ENCODE assay signal across 6 cellular contexts in the genomic region with DNA sequence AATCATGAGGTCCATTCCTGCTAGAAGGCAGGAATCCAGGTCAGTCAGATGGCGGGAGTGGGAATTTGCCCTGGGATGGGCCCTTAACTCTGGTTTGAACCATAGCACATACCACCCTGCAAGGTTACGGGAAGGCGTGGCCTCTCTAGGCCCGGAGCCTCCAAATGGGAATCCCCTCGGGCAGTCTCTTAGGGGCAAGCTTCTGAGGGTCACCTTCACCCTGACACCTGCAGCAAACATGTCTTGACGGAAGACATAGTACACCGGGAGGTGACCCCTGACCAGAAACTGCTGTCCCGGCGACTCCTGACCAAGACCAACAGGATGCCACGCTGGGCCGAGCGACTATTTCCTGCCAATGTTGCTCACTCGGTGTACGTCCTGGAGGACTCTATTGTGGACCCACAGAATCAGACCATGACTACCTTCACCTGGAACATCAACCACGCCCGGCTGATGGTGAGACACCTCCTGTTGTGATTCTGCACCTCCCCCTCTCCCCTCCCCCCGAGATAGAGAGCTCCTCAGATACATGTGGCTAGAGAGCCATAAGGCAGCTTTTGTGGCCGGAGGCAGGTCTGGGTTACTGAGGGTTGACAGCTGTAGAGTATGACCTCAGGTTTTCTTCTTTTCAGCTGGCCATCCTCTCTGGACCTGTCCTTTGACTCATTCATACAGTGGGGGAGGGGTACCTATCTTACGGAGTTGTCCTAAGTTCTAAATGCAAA. TPM values are rescaled to one million over a fixed set of nuclear protein-coding genes. Genes with fewer than 3 reads are reported as not detected.
DNase-seq lines count a peak whose midpoint lies in the region; ATAC-seq and TF ChIP-seq lines count a peak whose summit lies in the region.

No MANE protein-coding gene starts in this region.

- peaks cover 8 to 34% (median 31%) of the 10 kb centered on the region in 4 donors for H3K36me3 ChIP-seq in esophagus muscularis mucosa

- H3K27me3 ChIP-seq in esophagus muscularis mucosa: no peaks in the 10 kb centered on the region

- no peaks in the 10 kb centered on the region for H3K9me3 ChIP-seq in esophagus muscularis mucosa

- peaks cover 50 to 66% (median 54%) of the 10 kb centered on the region in 4 donors for H3K4me1 ChIP-seq in esophagus muscularis mucosa

- TF ChIP-seq CTCF in AG10803 (conservative IDR thresholded peaks at IDR 0.05; ENCODE audit: low read length): no peak
- no peak for TF ChIP-seq CTCF in NB4 (IDR thresholded peaks at IDR 0.05; ENCODE audit: low read depth, low read length)
- TF ChIP-seq CTCF in esophagus muscularis mucosa (IDR thresholded peaks at IDR 0.05): no peak

- TF ChIP-seq EP300 in esophagus muscularis mucosa (IDR thresholded peaks at IDR 0.05): no peak

- 27% methylated on average over 12 of the region's 19 CpGs for WGBS in esophagus muscularis mucosa

- H3K27ac ChIP-seq in esophagus muscularis mucosa (replicated peaks in 1 of 4): peak overlapping the region; percentile 78 to 90 (median 84)
- H3K27ac ChIP-seq in substantia nigra (ENCODE audit: low read depth, low read length, poor library complexity, severe bottlenecking): peak overlapping the region; percentile 64

- TF ChIP-seq POLR2A in NB4 (IDR thresholded peaks at IDR 0.05; ENCODE audit: extremely low read depth, insufficient read length): no peak
- no peak for TF ChIP-seq POLR2A in esophagus muscularis mucosa (IDR thresholded peaks at IDR 0.05; ENCODE audit: low read depth)

- peak overlapping the region; percentile 93 for H3K4me3 ChIP-seq in AG10803 (ENCODE audit: low read length)
- peak overlapping the region; percentile 94 for H3K4me3 ChIP-seq in NB4 (ENCODE audit: low read depth, low read length)
- H3K4me3 ChIP-seq in esophagus muscularis mucosa: peak overlapping the region; percentile 76 to 99 (median 90)

- no peak for ATAC-seq in HG03045 (IDR thresholded peaks at IDR 0.05; ENCODE audit: unreplicated experiment)

- intact Hi-C loops in esophagus muscularis mucosa (cut with DNase I): loop anchor here (10.0 kb wide), 1 partner anchor 190 kb away; no protein-coding TSS in a partner anchor

- peak; percentile 23 for DNase-seq in AG10803 (ENCODE audit: low read depth)
- peak; percentile 42 for DNase-seq in NB4 (ENCODE audit: low read depth)
- no peak for DNase-seq in esophagus muscularis mucosa (ENCODE audit: extremely low spot score)
- DNase-seq in substantia nigra (lab: John Stamatoyannopoulos, UW): no peak
- no peak for DNase-seq in Ammon's horn (ENCODE audit: low spot score)

RNA-seq across cellular contexts. Expression of a gene that starts 1.0 kb away (rescaled TPM):
- 10 to 100 TPM; 80.6 to 93.6 (median 88.2) TPM for total RNA-seq in esophagus muscularis mucosa

RNA-seq across cellular contexts. Expression of a gene that starts 1.0 kb away (rescaled TPM):
- 10 to 100 TPM; 20.0 to 35.4 (median 31.1) TPM for total RNA-seq in esophagus muscularis mucosa

RNA-seq across cellular contexts. Expression of a gene that starts 7.1 kb away (rescaled TPM):
- 10 to 100 TPM in 1 of 4 donors, 1 to 10 TPM in 3; 2.5 to 11.2 (median 7.9) TPM for total RNA-seq in esophagus muscularis mucosa

RNA-seq across cellular contexts. Expression of a gene that starts 46.9 kb away (rescaled TPM):
- total RNA-seq in esophagus muscularis mucosa: 100 to 1,000 TPM in 3 of 4 donors, 10 to 100 TPM in 1; 95.1 to 168 (median 128) TPM

RNA-seq across cellular contexts. Expression of a gene that starts 53.2 kb away (rescaled TPM):
- total RNA-seq in esophagus muscularis mucosa: 10 to 100 TPM in 2 of 4 donors, 1 to 10 TPM in 2; 3.7 to 18.3 (median 11.9) TPM

Comparison
In these comparisons a context has a peak if more than half of its experiments do, and no peak if none do; other contexts are left out.
1. DNase-seq: peak in AG10803 (single experiment) and NB4 (single experiment); none in esophagus muscularis mucosa (single experiment), substantia nigra (0 of 49) and Ammon's horn (single experiment).
2. Peak in every context shown above with its lines, with median percentiles within 50 percentile points of each other: H3K4me3 ChIP-seq.